In genomic region chr12:55814257-55814656, GRCh38 we compare ENCODE assay signal across 1 cellular context.
TF ChIP-seq lines count a peak whose summit lies in the region.

No MANE protein-coding gene starts in this region.

TF ChIP-seq in H1, 55 proteins besides CTCF, POLR2A, EP300 and RAD21:
- TF ChIP-seq CTBP2 (IDR thresholded peaks at IDR 0.05; ENCODE audit: borderline replicate concordance, insufficient read depth, insufficient read length, low read length) (no peak), SIN3A (conservative IDR thresholded peaks at IDR 0.05 in 1 of 2, IDR thresholded peaks at IDR 0.05 in 1 of 2; ENCODE audit: low read depth in 1 of 2, low read length in 2 of 2) (no peak), EGR1 (IDR thresholded peaks at IDR 0.05; ENCODE audit: borderline replicate concordance, low read depth, low read length) (no peak), TEAD4 (IDR thresholded peaks at IDR 0.05; ENCODE audit: low read depth, low read length) (no peak), GTF2F1 (IDR thresholded peaks at IDR 0.05; ENCODE audit: borderline replicate concordance, low read depth, low read length) (no peak), RXRA (IDR thresholded peaks at IDR 0.05; ENCODE audit: insufficient read depth, low read depth, low read length) (no peak), BCL11A (IDR thresholded peaks at IDR 0.05; ENCODE audit: low read depth in 2 of 2, low read length in 2 of 2) (no peak), CHD2 (IDR thresholded peaks at IDR 0.05; ENCODE audit: low read length) (no peak), TAF1 (IDR thresholded peaks at IDR 0.05; ENCODE audit: low read depth, low read length) (no peak), JUN (IDR thresholded peaks at IDR 0.05; ENCODE audit: low read depth, low read length) (no peak)
TF ChIP-seq in H1: peak in this region for 0.
